9 cellular contexts compared by ENCODE assay signal in the genomic region with DNA sequence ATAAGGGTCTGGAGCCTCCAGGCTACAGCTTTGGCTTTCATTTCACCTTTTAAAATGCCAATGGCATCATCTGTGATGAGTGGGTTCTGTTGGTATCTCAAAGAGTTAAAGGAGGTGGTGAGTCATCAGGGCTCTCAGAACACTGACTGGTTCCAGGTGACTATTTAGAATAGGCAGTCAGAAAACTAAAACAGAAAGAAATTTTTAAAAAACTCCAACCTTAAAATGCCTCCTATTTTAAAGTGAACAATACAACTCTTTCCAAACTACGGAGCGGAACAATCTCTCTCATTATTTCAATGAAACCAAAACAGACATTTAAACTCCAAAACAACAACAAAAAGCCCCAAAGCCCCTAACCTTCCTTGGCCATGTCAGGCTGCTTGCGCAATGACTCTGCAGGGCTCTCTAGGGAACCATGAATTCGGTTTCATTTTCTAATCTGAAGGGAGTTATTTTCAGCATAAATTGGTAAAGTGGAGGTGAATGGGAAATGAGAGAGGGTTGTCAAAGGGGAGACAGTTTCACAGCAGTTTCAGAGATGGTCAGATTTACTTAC.
DNase-seq lines count a peak whose midpoint lies in the region; ATAC-seq and TF ChIP-seq lines count a peak whose summit lies in the region.
"Had no signal": no experiment of that assay in that cellular context is flagged by ENCODE, and none has a peak within 500 bp of the region (broad histone marks: within the 10 kb centered on the region; RNA-seq: fewer than 3 reads in every experiment).

No MANE protein-coding gene starts in this region.

- DNase-seq in MM.1S (peak; percentile 87), left lung (no peak), NCI-H2081 (lab: John Stamatoyannopoulos, UW) (no peak), lower leg skin (ENCODE audit: low spot score in 2 of 2) (no peak), NCI-H1092 treated with DMSO at 0.1 percent for 48 hours (lab: John Stamatoyannopoulos, UW) (no peak), cortex of kidney (lab: John Stamatoyannopoulos, UW) (no peak)

- 28 to 31% methylated on average over 4 of the region's 4 CpGs for WGBS in lower leg skin, 2 donors

- ATAC-seq in GM18520 (IDR thresholded peaks at IDR 0.05; ENCODE audit: unreplicated experiment) = peak; percentile 94
- ATAC-seq in GM21786 (IDR thresholded peaks at IDR 0.05; ENCODE audit: unreplicated experiment) = peak; percentile 96
- peak; percentile 71 for ATAC-seq in left lung

- H3K4me2 ChIP-seq in MM.1S (ENCODE audit: low read depth, low read length) = peak overlapping the region; percentile 64

- H3K9me3 ChIP-seq in MM.1S (replicated peaks; ENCODE audit: insufficient read depth, low read length) (no peaks in the 10 kb centered on the region), left lung (no peaks in the 10 kb centered on the region)

- H3K27ac ChIP-seq in MM.1S (ENCODE audit: low read length) (peak overlapping the region; percentile 88), left lung (no peak overlapping the region)
- H3K27ac ChIP-seq: VCaP had no signal

- intact Hi-C loops in left lung (cut with DNase I) (no loop called here), lower leg skin (cut with DNase I; ENCODE audit: low total_unique reads) (no loop called here)

- H3K27me3 ChIP-seq in MM.1S (replicated peaks; ENCODE audit: insufficient read depth, low read length) = no peaks in the 10 kb centered on the region
- H3K27me3 ChIP-seq in left lung = no peaks in the 10 kb centered on the region

- TF ChIP-seq POLR2A in lower leg skin (IDR thresholded peaks at IDR 0.05) = no peak

- no peaks in the 10 kb centered on the region for H3K79me2 ChIP-seq in MM.1S (ENCODE audit: low read length)

- peak overlapping the region; percentile 73 for H2AFZ ChIP-seq in MM.1S (ENCODE audit: low read length)

- H3K4me3 ChIP-seq in MM.1S (ENCODE audit: low read length) = peak overlapping the region; percentile 41
- H3K4me3 ChIP-seq in left lung = no peak overlapping the region
- no peak overlapping the region for H3K4me3 ChIP-seq in lower leg skin (ENCODE audit: low read depth, poor library complexity, severe bottlenecking)

- no peaks in the 10 kb centered on the region for H4K20me1 ChIP-seq in MM.1S (ENCODE audit: insufficient read depth, low read length)

- no peak for TF ChIP-seq CTCF in MM.1S (IDR thresholded peaks at IDR 0.05; ENCODE audit: low read length)
- no peak for TF ChIP-seq CTCF in left lung (IDR thresholded peaks at IDR 0.05)
- no peak for TF ChIP-seq CTCF in lower leg skin (IDR thresholded peaks at IDR 0.05)

- no peaks in the 10 kb centered on the region for H3K9me2 ChIP-seq in MM.1S (replicated peaks; ENCODE audit: insufficient read depth, low read length)

- peak overlapping the region; percentile 40; the same call in 1 of the 2 replicates for H3K9ac ChIP-seq in MM.1S (ENCODE audit: low read length)

- no peaks in the 10 kb centered on the region for H3K36me3 ChIP-seq in MM.1S (replicated peaks; ENCODE audit: insufficient read depth, low read length)
- no peaks in the 10 kb centered on the region for H3K36me3 ChIP-seq in left lung

- peaks cover 16% of the 10 kb centered on the region for H3K4me1 ChIP-seq in MM.1S (ENCODE audit: low read length)
- H3K4me1 ChIP-seq in left lung = peaks cover 0 to 5% of the 10 kb centered on the region in 2 donors

- peaks cover 7% of the 10 kb centered on the region for H3F3A ChIP-seq in MM.1S (ENCODE audit: insufficient read depth, low read length)
